In the genomic region with DNA sequence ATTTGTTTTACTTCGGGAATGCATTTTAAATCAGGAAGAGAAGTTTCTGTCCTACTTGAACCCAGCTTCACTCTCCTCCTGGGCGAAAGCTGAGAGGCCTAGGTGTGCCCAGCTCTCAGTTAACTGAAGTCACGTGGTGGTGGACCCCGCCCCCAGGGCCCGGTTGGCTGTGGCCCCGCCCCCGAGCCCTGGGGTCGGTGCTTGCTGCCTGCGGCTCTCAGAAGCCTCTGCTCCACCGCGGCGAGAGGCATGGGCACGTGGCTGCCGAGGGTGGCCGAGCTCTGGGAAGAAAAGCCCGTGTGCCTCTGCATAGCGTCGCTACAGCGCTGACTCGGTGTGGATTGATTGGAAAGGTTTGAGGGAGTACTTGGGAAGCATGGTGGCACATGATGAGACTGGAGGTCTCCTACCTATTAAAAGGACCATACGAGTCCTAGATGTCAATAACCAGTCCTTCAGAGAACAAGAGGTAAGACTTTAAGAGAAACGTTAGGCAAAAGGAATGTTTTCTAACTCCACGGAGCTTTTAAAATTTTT, we compare ENCODE assay signal across 8 cellular contexts. TPM values are rescaled to one million over a fixed set of nuclear protein-coding genes. Genes with fewer than 3 reads are reported as not detected.
DNase-seq lines count a peak whose midpoint lies in the region; ATAC-seq and TF ChIP-seq lines count a peak whose summit lies in the region.

No MANE protein-coding gene starts in this region.

- CTCF ChIA-PET in activated CD4-positive, alpha-beta T cell treated with anti-CD3 and anti-CD28 coated beads for 36 hours (lab: Charles Lee), result interaction anchor here (0.7 to 11.0 kb wide), 8 partner anchors 8 to 183 kb away, joined by 3 to 178 read pairs (median 6); no protein-coding TSS in a partner anchor

- H3K27ac Mint-ChIP-seq in activated CD4-positive, alpha-beta T cell treated with anti-CD3 and anti-CD28 coated beads for 36 hours, result peak overlapping the region; percentile 45

- H3K4me1 ChIP-seq in BE2C, result peaks cover 7% of the 10 kb centered on the region

- peak overlapping the region; percentile 61 for H3K4me3 ChIP-seq in BE2C (ENCODE audit: low read depth, low read length)
- peak overlapping the region; percentile 71 for H3K4me3 ChIP-seq in choroid plexus epithelial cell (ENCODE audit: low read depth, low read length)

- DNase-seq in BE2C (peak; percentile 90), NCI-H1092 treated with DMSO at 0.1 percent for 48 hours (lab: John Stamatoyannopoulos, UW) (peak; percentile 86), choroid plexus epithelial cell (ENCODE audit: low read depth) (peak; percentile 88), kidney tubule cell (ENCODE audit: low spot score) (peak; percentile 96)
- DNase-seq in activated CD4-positive, alpha-beta T cell treated with anti-CD3 and anti-CD28 coated beads for 36 hours, result peak; percentile 86
- peak; percentile 61 to 73 for DNase-seq in stimulated activated CD4-positive, alpha-beta T cell treated with anti-CD3 and anti-CD28 coated beads, Interleukin-15, amount 100 ng/mL, for 48 hours (ENCODE audit: low read depth in 2 of 2)

- peaks cover 53% of the 10 kb centered on the region for H3K4me1 Mint-ChIP-seq in activated CD4-positive, alpha-beta T cell treated with anti-CD3 and anti-CD28 coated beads for 36 hours

- POLR2A ChIA-PET in activated CD4-positive, alpha-beta T cell treated with anti-CD3 and anti-CD28 coated beads for 36 hours (lab: Charles Lee), result interaction anchor here (0.6 to 1.0 kb wide), 3 partner anchors 53 to 444 kb away, joined by 3 read pairs; partner anchors contain the start of gene FBH1

- peaks cover 6% of the 10 kb centered on the region for H3K36me3 ChIP-seq in BE2C

- no peaks in the 10 kb centered on the region for H3K9me3 ChIP-seq in BE2C

- intact Hi-C loops in activated CD4-positive, alpha-beta T cell treated with anti-CD3 and anti-CD28 coated beads for 36 hours (cut with DNase I, micrococcal nuclease), result loop anchor here (2.0 to 10.0 kb wide), 5 partner anchors 102 to 608 kb away; partner anchors contain the start of genes GDI2 (in 1 of the 2) and TASOR2 (in 1 of the 2)

- no peaks in the 10 kb centered on the region; the same call in 1 of the 2 replicates for H3K27me3 ChIP-seq in BE2C

- no peaks in the 10 kb centered on the region for H3K27me3 Mint-ChIP-seq in activated CD4-positive, alpha-beta T cell treated with anti-CD3 and anti-CD28 coated beads for 36 hours

- ATAC-seq in GM21528 (IDR thresholded peaks at IDR 0.05; ENCODE audit: low FRiP score, unreplicated experiment), result peak; percentile 46
- ATAC-seq in activated CD4-positive, alpha-beta T cell treated with anti-CD3 and anti-CD28 coated beads for 36 hours, result peak; percentile 71
- ATAC-seq in HG03175 (IDR thresholded peaks at IDR 0.05; ENCODE audit: unreplicated experiment), result no peak

- H3K9me3 Mint-ChIP-seq in activated CD4-positive, alpha-beta T cell treated with anti-CD3 and anti-CD28 coated beads for 36 hours (ENCODE audit: low read depth), result no peaks in the 10 kb centered on the region

- peaks cover 4% of the 10 kb centered on the region for H3K36me3 Mint-ChIP-seq in activated CD4-positive, alpha-beta T cell treated with anti-CD3 and anti-CD28 coated beads for 36 hours (ENCODE audit: low read depth)

- TF ChIP-seq CTCF in BE2C (IDR thresholded peaks at IDR 0.05; ENCODE audit: low read depth, low read length) (no peak), choroid plexus epithelial cell (conservative IDR thresholded peaks at IDR 0.05; ENCODE audit: low read depth, low read length) (no peak)

- peak overlapping the region; percentile 70 for H3K4me3 Mint-ChIP-seq in activated CD4-positive, alpha-beta T cell treated with anti-CD3 and anti-CD28 coated beads for 36 hours

RNA-seq across cellular contexts. Expression of gene NET1, which starts 34.1 kb away (rescaled TPM):
- 16.6 TPM for polyA plus RNA-seq in BE2C (2012; ENCODE audit: insufficient read depth, insufficient read length, low read depth)
- 10 to 100 TPM; 27.8 to 34.8 TPM for total RNA-seq in activated CD4-positive, alpha-beta T cell treated with anti-CD3 and anti-CD28 coated beads for 36 hours

RNA-seq across cellular contexts. Expression of gene TUBAL3, which starts 41.8 kb away (rescaled TPM):
- polyA plus RNA-seq in BE2C (2012; ENCODE audit: insufficient read depth, insufficient read length, low read depth), result not detected
- not detected for total RNA-seq in activated CD4-positive, alpha-beta T cell treated with anti-CD3 and anti-CD28 coated beads for 36 hours

RNA-seq across cellular contexts. Expression of gene CALML5, which starts 52.9 kb away (rescaled TPM):
- polyA plus RNA-seq in BE2C (2012; ENCODE audit: insufficient read depth, insufficient read length, low read depth), result not detected
- total RNA-seq in activated CD4-positive, alpha-beta T cell treated with anti-CD3 and anti-CD28 coated beads for 36 hours, result not detected
